14 cellular contexts compared by ENCODE assay signal in genomic region chr1:198261886-198262285, GRCh38.
DNase-seq lines count a peak whose midpoint lies in the region; ATAC-seq and TF ChIP-seq lines count a peak whose summit lies in the region.
"Had no signal": no experiment of that assay in that cellular context is flagged by ENCODE, and none has a peak within 500 bp of the region (broad histone marks: within the 10 kb centered on the region; RNA-seq: fewer than 3 reads in every experiment).

No MANE protein-coding gene starts in this region.

- peaks cover 0 to 65% (median 36%) of the 10 kb centered on the region in 9 donors for H3K4me1 ChIP-seq in heart right ventricle

- H3K9me3 ChIP-seq in heart right ventricle = no peaks in the 10 kb centered on the region
- H3K9me3 ChIP-seq: A549 had no signal

- H3K4me1 Mint-ChIP-seq in HFFc6 (ENCODE audit: low read depth) = peaks cover 81% of the 10 kb centered on the region
- H3K4me1 Mint-ChIP-seq in chondrocyte (ENCODE audit: low read depth) = peaks cover 49% of the 10 kb centered on the region
- H3K4me1 Mint-ChIP-seq: CD14-positive monocyte had no signal

- no peak overlapping the region for H3K4me3 ChIP-seq in heart right ventricle
- H3K4me3 ChIP-seq: A549 had no signal

- peaks cover 5% of the 10 kb centered on the region; the same call in 1 of the 2 replicates for H3K27me3 Mint-ChIP-seq in HFFc6 (ENCODE audit: insufficient read depth)
- H3K27me3 Mint-ChIP-seq in chondrocyte (ENCODE audit: low read depth) = no peaks in the 10 kb centered on the region

- TF ChIP-seq CTCF in heart right ventricle (IDR thresholded peaks at IDR 0.05) (no peak), HFFc6 (IDR thresholded peaks at IDR 0.05) (no peak), chondrocyte (IDR thresholded peaks at IDR 0.05) (no peak)

- H3K27ac ChIP-seq in heart right ventricle = peak overlapping the region in 6 of 10 donors; percentile 5 to 42 (median 28)
- H3K27ac ChIP-seq: A549 had no signal

- H3K27ac Mint-ChIP-seq in HFFc6 = peak overlapping the region; percentile 12; the same call in 1 of the 2 replicates
- peak overlapping the region; percentile 8 for H3K27ac Mint-ChIP-seq in chondrocyte (ENCODE audit: unreplicated experiment)
- H3K27ac Mint-ChIP-seq: CD14-positive monocyte; CD8-positive, alpha-beta T cell had no signal

- H3K36me3 Mint-ChIP-seq in HFFc6 (ENCODE audit: low read depth) (peaks cover 47% of the 10 kb centered on the region), chondrocyte (ENCODE audit: low read depth) (peaks cover 4% of the 10 kb centered on the region)

- H3K4me3 Mint-ChIP-seq in HFFc6 (no peak overlapping the region; the same call in 1 of the 2 replicates), chondrocyte (ENCODE audit: unreplicated experiment) (no peak overlapping the region)
- H3K4me3 Mint-ChIP-seq: CD14-positive monocyte; CD8-positive, alpha-beta T cell had no signal

- ATAC-seq in heart right ventricle = no peak
- ATAC-seq in Right ventricle myocardium inferior = no peak
- no peak for ATAC-seq in HG02852 (IDR thresholded peaks at IDR 0.05; ENCODE audit: unreplicated experiment)
- ATAC-seq: A549; CD8-positive, alpha-beta T cell; HCT116 had no signal

- no peak for DNase-seq in heart right ventricle
- DNase-seq in Right ventricle myocardium inferior (ENCODE audit: missing footprints) = no peak
- no peak for DNase-seq in HFFc6
- no peak for DNase-seq in chondrocyte (ENCODE audit: low spot score)
- DNase-seq in middle frontal gyrus (ENCODE audit: extremely low spot score, low spot score) = no peak
- no peak for DNase-seq in stimulated activated CD4-positive, alpha-beta T cell treated with anti-CD3 and anti-CD28 coated beads, Interleukin-4, amount 100 ng/mL, for 4 hours
- DNase-seq: CD8-positive, alpha-beta T cell; COR-L47; DND-41; GDM1 had no signal

- intact Hi-C loops in heart right ventricle (cut with DNase I) (loop anchor here in 3 of 10 donors (5.0 to 10.0 kb wide), 3 partner anchors 57 to 107 kb away; partner anchors contain the start of gene NEK7 (in 3 of the 3)), Right ventricle myocardium inferior (cut with DNase I) (loop anchor here (5.0 kb wide), 1 partner anchor 105 kb away; the partner anchor contains the start of gene NEK7)

- H3K9me3 Mint-ChIP-seq in HFFc6 = no peaks in the 10 kb centered on the region; the same call in 1 of the 2 replicates
- H3K9me3 Mint-ChIP-seq in chondrocyte (ENCODE audit: low read depth) = no peaks in the 10 kb centered on the region
- H3K9me3 Mint-ChIP-seq: CD14-positive monocyte; CD8-positive, alpha-beta T cell had no signal

- H3K27me3 ChIP-seq in heart right ventricle = no peaks in the 10 kb centered on the region

- peaks cover 0 to 23% (median 0%) of the 10 kb centered on the region in 9 donors for H3K36me3 ChIP-seq in heart right ventricle
